16 cellular contexts compared by ENCODE assay signal in genomic region chr5:142360051-142360498, GRCh38. TPM values are rescaled to one million over a fixed set of nuclear protein-coding genes. Genes with fewer than 3 reads are reported as not detected.
DNase-seq lines count a peak whose midpoint lies in the region; ATAC-seq and TF ChIP-seq lines count a peak whose summit lies in the region.
"Had no signal": no experiment of that assay in that cellular context is flagged by ENCODE, and none has a peak within 500 bp of the region (broad histone marks: within the 10 kb centered on the region; RNA-seq: fewer than 3 reads in every experiment).

No MANE protein-coding gene starts in this region.

- no peak for DNase-seq in natural killer cell treated with Interleukin-12 subunit alpha and Interleukin-12 subunit beta and Interleukin-15 and Interleukin-18, amount 100 ng/mL, for 72 hours (ENCODE audit: low spot score)
- DNase-seq in natural killer cell = no peak
- peak; percentile 10 for DNase-seq in kidney glomerular epithelial cell (lab: John Stamatoyannopoulos, UW)
- no peak for DNase-seq in caudate nucleus (lab: John Stamatoyannopoulos, UW)
- no peak for DNase-seq in NOMO-1 (lab: John Stamatoyannopoulos, UW; ENCODE audit: unreplicated experiment in 2 of 2)
- no peak for DNase-seq in esophagus muscularis mucosa (ENCODE audit: extremely low spot score)
- DNase-seq: activated CD4-positive, CD25-positive, alpha-beta regulatory T cell; aorta; gastrocnemius medialis; MM.1S; T-cell; uterus had no signal

- no peaks in the 10 kb centered on the region for H3K36me3 Mint-ChIP-seq in natural killer cell treated with Interleukin-12 subunit alpha and Interleukin-12 subunit beta and Interleukin-15 and Interleukin-18, amount 100 ng/mL, for 72 hours
- H3K36me3 Mint-ChIP-seq in natural killer cell = no peaks in the 10 kb centered on the region
- H3K36me3 Mint-ChIP-seq: T-cell had no signal

- no peaks in the 10 kb centered on the region for H3K9me3 Mint-ChIP-seq in natural killer cell treated with Interleukin-12 subunit alpha and Interleukin-12 subunit beta and Interleukin-15 and Interleukin-18, amount 100 ng/mL, for 72 hours
- no peaks in the 10 kb centered on the region for H3K9me3 Mint-ChIP-seq in natural killer cell
- H3K9me3 Mint-ChIP-seq: T-cell had no signal

- no peaks in the 10 kb centered on the region for H3K9me3 ChIP-seq in esophagus muscularis mucosa
- H3K9me3 ChIP-seq: Caco-2, gastrocnemius medialis, neutrophil, uterus had no signal

- peak overlapping the region; percentile 14 to 40 for H3K27ac Mint-ChIP-seq in natural killer cell treated with Interleukin-12 subunit alpha and Interleukin-12 subunit beta and Interleukin-15 and Interleukin-18, amount 100 ng/mL, for 72 hours
- peak overlapping the region in 1 of 2 donors; percentile 28 for H3K27ac Mint-ChIP-seq in natural killer cell

- no peaks in the 10 kb centered on the region for H3K27me3 ChIP-seq in esophagus muscularis mucosa
- H3K27me3 ChIP-seq: uterus had no signal

- 88% methylated on average over 1 of the region's 1 CpG for WGBS in esophagus muscularis mucosa

- H3K36me3 ChIP-seq in esophagus muscularis mucosa = no peaks in the 10 kb centered on the region
- H3K36me3 ChIP-seq: gastrocnemius medialis, neutrophil, uterus had no signal

- peaks cover 32 to 50% (median 40%) of the 10 kb centered on the region in 4 donors for H3K4me1 ChIP-seq in esophagus muscularis mucosa
- H3K4me1 ChIP-seq: uterus had no signal

- no peak for ATAC-seq in natural killer cell treated with Interleukin-12 subunit alpha and Interleukin-12 subunit beta and Interleukin-15 and Interleukin-18, amount 100 ng/mL, for 72 hours
- ATAC-seq in natural killer cell (no peak), SK-N-SH treated with all-trans-retinoic acid at 6 μM for 48 hours (no peak), HG02973 (IDR thresholded peaks at IDR 0.05; ENCODE audit: unreplicated experiment) (no peak)
- ATAC-seq: gastrocnemius medialis, T-cell had no signal

- no peak overlapping the region for H3K27ac ChIP-seq in caudate nucleus (ENCODE audit: low read depth, low read length)
- no peak overlapping the region for H3K27ac ChIP-seq in esophagus muscularis mucosa (replicated peaks in 1 of 4)
- H3K27ac ChIP-seq: gastrocnemius medialis, neutrophil, uterus had no signal

- TF ChIP-seq EP300 in esophagus muscularis mucosa (IDR thresholded peaks at IDR 0.05) = no peak

- no peak overlapping the region for H3K4me3 ChIP-seq in esophagus muscularis mucosa
- H3K4me3 ChIP-seq: gastrocnemius medialis, uterus had no signal

- no peak for TF ChIP-seq POLR2A in esophagus muscularis mucosa (IDR thresholded peaks at IDR 0.05; ENCODE audit: low read depth)

- H3K4me1 Mint-ChIP-seq in natural killer cell treated with Interleukin-12 subunit alpha and Interleukin-12 subunit beta and Interleukin-15 and Interleukin-18, amount 100 ng/mL, for 72 hours (ENCODE audit: low read depth in 2 of 2) = peaks cover 38 to 39% of the 10 kb centered on the region in 2 donors
- H3K4me1 Mint-ChIP-seq in natural killer cell = peaks cover 13 to 36% of the 10 kb centered on the region in 2 donors

- H3K4me3 Mint-ChIP-seq in natural killer cell treated with Interleukin-12 subunit alpha and Interleukin-12 subunit beta and Interleukin-15 and Interleukin-18, amount 100 ng/mL, for 72 hours = no peak overlapping the region
- no peak overlapping the region for H3K4me3 Mint-ChIP-seq in natural killer cell
- H3K4me3 Mint-ChIP-seq: T-cell had no signal

- intact Hi-C loops in natural killer cell (cut with micrococcal nuclease) = no loop called here
- intact Hi-C loops in esophagus muscularis mucosa (cut with DNase I) = no loop called here

- H3K27me3 Mint-ChIP-seq in natural killer cell treated with Interleukin-12 subunit alpha and Interleukin-12 subunit beta and Interleukin-15 and Interleukin-18, amount 100 ng/mL, for 72 hours = no peaks in the 10 kb centered on the region
- H3K27me3 Mint-ChIP-seq in natural killer cell (ENCODE audit: low read depth in 2 of 2) = no peaks in the 10 kb centered on the region
- H3K27me3 Mint-ChIP-seq: T-cell had no signal

- TF ChIP-seq CTCF in natural killer cell (IDR thresholded peaks at IDR 0.05) = no peak
- TF ChIP-seq CTCF in esophagus muscularis mucosa (IDR thresholded peaks at IDR 0.05) = no peak

TF ChIP-seq in SK-N-SH treated with all-trans-retinoic acid at 6 μM for 48 hours, 23 proteins besides CTCF, POLR2A, EP300 and RAD21:
- no peak for TF ChIP-seq GLIS3 (CRISPR knock-in tag; IDR thresholded peaks at IDR 0.05)
- TF ChIP-seq ZFP3 (CRISPR knock-in tag; IDR thresholded peaks at IDR 0.05) = 0 out of 2 replicates have a peak, but pooled peaks have one; percentile 2

RNA-seq across cellular contexts. Expression of gene SPRY4, which starts 35.3 kb away (rescaled TPM):
- 1 to 10 TPM; 2.5 to 4.6 TPM for total RNA-seq in natural killer cell treated with Interleukin-12 subunit alpha and Interleukin-12 subunit beta and Interleukin-15 and Interleukin-18, amount 100 ng/mL, for 72 hours
- total RNA-seq in natural killer cell = 1 to 10 TPM in 1 of 3 donors, under 1 TPM in 2; 0.20 to 1.3 (median 0.40) TPM
- 10 to 100 TPM; 15.4 to 29.0 (median 24.5) TPM for total RNA-seq in esophagus muscularis mucosa
